Comparison of ENCODE assay signal across 17 cellular contexts in the genomic region with DNA sequence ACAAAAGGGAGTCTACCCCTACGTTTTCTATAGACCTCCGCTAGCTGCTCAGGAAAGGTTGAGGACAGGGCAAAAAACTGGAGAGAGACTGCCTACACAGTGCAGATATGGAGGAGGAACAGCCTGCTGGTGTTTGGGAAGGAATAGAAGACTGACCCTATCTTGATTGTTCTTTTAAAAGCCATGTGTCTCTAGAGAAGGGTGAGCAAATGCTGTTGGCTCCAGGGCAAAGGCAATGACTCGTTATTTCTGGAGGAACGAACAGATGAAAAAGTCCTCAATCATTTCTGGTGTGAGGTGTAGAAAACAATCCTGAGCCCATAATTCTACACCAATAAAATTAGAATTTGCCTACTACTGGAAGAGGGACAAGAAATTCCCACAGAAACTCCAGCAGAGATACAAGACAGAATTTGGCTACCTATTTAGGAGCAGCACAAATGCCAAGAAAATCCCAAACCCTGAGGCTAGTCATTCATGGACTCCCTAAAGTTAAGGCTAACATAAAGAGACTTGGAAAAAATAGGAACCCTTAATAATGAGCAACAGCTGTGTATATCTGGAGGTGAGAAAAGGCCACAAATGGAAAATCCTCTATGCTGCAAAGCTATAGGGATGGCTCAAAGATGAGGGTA.
DNase-seq lines count a peak whose midpoint lies in the region; ATAC-seq, FAIRE-seq and TF ChIP-seq lines count a peak whose summit lies in the region.
"Had no signal": no experiment of that assay in that cellular context is flagged by ENCODE, and none has a peak within 500 bp of the region (broad histone marks: within the 10 kb centered on the region; RNA-seq: fewer than 3 reads in every experiment).

No MANE protein-coding gene starts in this region.

- POLR2A ChIA-PET in H1 (lab: Charles Lee; ENCODE audit: partially characterized antibody) = no interaction called here

- peaks cover 8% of the 10 kb centered on the region for H3K9me3 Mint-ChIP-seq in activated T-cell treated with anti-CD3 and anti-CD28 coated beads, Interleukin-2, amount 50 U/mL, for 24 hours

- no peak overlapping the region for H2AK5ac ChIP-seq in H1 (ENCODE audit: low read depth, low read length)

- no peak overlapping the region for H4K5ac ChIP-seq in H1 (ENCODE audit: insufficient read length, low read depth, low read length)

- H2BK20ac ChIP-seq in H1 (ENCODE audit: low read length) = no peak overlapping the region

- H3K4me1 ChIP-seq in H1 (replicated peaks in 1 of 4; ENCODE audit: control insufficient read depth in 3 of 4, insufficient read depth in 4 of 4, low read length in 3 of 4) = no peaks in the 10 kb centered on the region
- H3K4me1 ChIP-seq in left ventricle myocardium inferior = no peaks in the 10 kb centered on the region

- TF ChIP-seq EP300 in H1 (IDR thresholded peaks at IDR 0.05; ENCODE audit: borderline replicate concordance in 1 of 2, low read depth in 2 of 2, low read length in 2 of 2) = no peak

- no peak overlapping the region for H3K14ac ChIP-seq in H1 (ENCODE audit: insufficient read length)

- H4K20me1 ChIP-seq in H1 (replicated peaks in 1 of 2; ENCODE audit: control insufficient read depth in 1 of 2, insufficient read depth in 2 of 2, low read length in 2 of 2) = no peaks in the 10 kb centered on the region

- H3K4me3 ChIP-seq in H1 (ENCODE audit: extremely low read depth in 1 of 4, insufficient read depth in 2 of 4, low read depth in 3 of 4, low read length in 4 of 4) (no peak overlapping the region), left ventricle myocardium inferior (no peak overlapping the region)
- H3K4me3 ChIP-seq: GM12878, GM23248 had no signal

- H2BK5ac ChIP-seq in H1 (ENCODE audit: low read depth, low read length) = no peak overlapping the region

- FAIRE-seq in H1 (lab: Jason Lieb, UNC) (no peak), frontal cortex (lab: Jason Lieb, UNC) (no peak)
- FAIRE-seq: GM12878 had no signal

- H3K23me2 ChIP-seq in H1 (ENCODE audit: low read depth, low read length) = no peaks in the 10 kb centered on the region

- no peaks in the 10 kb centered on the region for H3K27me3 Mint-ChIP-seq in activated T-cell treated with anti-CD3 and anti-CD28 coated beads, Interleukin-2, amount 50 U/mL, for 24 hours

- no peak overlapping the region for H3K4me3 Mint-ChIP-seq in activated T-cell treated with anti-CD3 and anti-CD28 coated beads, Interleukin-2, amount 50 U/mL, for 24 hours

- CTCF ChIA-PET in H1 (lab: Charles Lee; ENCODE audit: partially characterized antibody) = no interaction called here

- no peak for TF ChIP-seq POLR2A in H1 (IDR thresholded peaks at IDR 0.05; ENCODE audit: control extremely low read depth in 1 of 2, low read depth in 2 of 2, low read length in 2 of 2)

- H2BK12ac ChIP-seq in H1 (ENCODE audit: low read depth, low read length) = no peak overlapping the region

- no peak overlapping the region for H3K27ac Mint-ChIP-seq in activated T-cell treated with anti-CD3 and anti-CD28 coated beads, Interleukin-2, amount 50 U/mL, for 24 hours

- no peaks in the 10 kb centered on the region for H3K79me1 ChIP-seq in H1 (ENCODE audit: low read depth, low read length)

- intact Hi-C loops in left ventricle myocardium inferior (cut with micrococcal nuclease) = no loop called here

- no peak overlapping the region for H4K91ac ChIP-seq in H1 (replicated peaks; ENCODE audit: insufficient read length, low read length)

- H2BK120ac ChIP-seq in H1 (replicated peaks; ENCODE audit: low read depth, low read length) = no peak overlapping the region

- H3K36me3 ChIP-seq in H1 (ENCODE audit: control insufficient read depth in 2 of 4, insufficient read depth in 4 of 4, low read length in 3 of 4) (no peaks in the 10 kb centered on the region), left ventricle myocardium inferior (no peaks in the 10 kb centered on the region)

- H2BK15ac ChIP-seq in H1 (ENCODE audit: low read length) = no peak overlapping the region

- H2AFZ ChIP-seq in H1 (ENCODE audit: low read length) = peak overlapping the region; percentile 40; the same call in 1 of the 2 replicates
- H2AFZ ChIP-seq: GM23248 had no signal

- no peaks in the 10 kb centered on the region for H3K36me3 Mint-ChIP-seq in activated T-cell treated with anti-CD3 and anti-CD28 coated beads, Interleukin-2, amount 50 U/mL, for 24 hours (ENCODE audit: low read depth)

- H3K9ac ChIP-seq in H1 (replicated peaks in 1 of 4; ENCODE audit: extremely low read depth in 1 of 4, low read depth in 3 of 4, low read length in 3 of 4) = no peak overlapping the region
- H3K9ac ChIP-seq: GM23248 had no signal

- H3K9me3 ChIP-seq in H1 (ENCODE audit: insufficient read depth in 2 of 2, low read depth in 1 of 2, low read length in 1 of 2) = no peaks in the 10 kb centered on the region; a peak in 1 of 4 replicates
- H3K9me3 ChIP-seq in left ventricle myocardium inferior (replicated peaks) = peaks cover 23% of the 10 kb centered on the region

- ATAC-seq in GM19467 (IDR thresholded peaks at IDR 0.05; ENCODE audit: unreplicated experiment) = no peak
- ATAC-seq: GM12878, Panc1 had no signal

- no peak overlapping the region for H3K4me2 ChIP-seq in H1 (ENCODE audit: insufficient read depth in 1 of 2, low read depth in 2 of 2, low read length in 2 of 2)

- H3K23ac ChIP-seq in H1 (ENCODE audit: insufficient read length) = no peak overlapping the region

- H3K27ac ChIP-seq in H1 (ENCODE audit: low read depth, low read length) (no peak overlapping the region), left ventricle myocardium inferior (replicated peaks) (peak overlapping the region; percentile 23)
- H3K27ac ChIP-seq: C4-2B, GM23248 had no signal

- no peaks in the 10 kb centered on the region for H3K79me2 ChIP-seq in H1 (ENCODE audit: control insufficient read depth in 1 of 2, insufficient read depth in 2 of 2, low read length in 2 of 2)

- H3K27me3 ChIP-seq in H1 (replicated peaks in 1 of 4; ENCODE audit: control insufficient read depth in 3 of 4, extremely low read depth in 1 of 4, insufficient read depth in 3 of 4, low read length in 3 of 4) (no peaks in the 10 kb centered on the region), left ventricle myocardium inferior (ENCODE audit: low read depth) (no peaks in the 10 kb centered on the region)

- H3K18ac ChIP-seq in H1 (ENCODE audit: extremely low read depth, low read length) = no peak overlapping the region; the same call in 1 of the 2 replicates

- TF ChIP-seq CTCF in H1 (IDR thresholded peaks at IDR 0.05; ENCODE audit: control extremely low read depth in 1 of 3, insufficient read depth in 1 of 3, low read depth in 1 of 3, low read length in 3 of 3) = no peak
- TF ChIP-seq CTCF in left ventricle myocardium inferior (IDR thresholded peaks at IDR 0.05; ENCODE audit: borderline replicate concordance) = no peak

- TF ChIP-seq RAD21 in H1 (IDR thresholded peaks at IDR 0.05 in 1 of 2, conservative IDR thresholded peaks at IDR 0.05 in 1 of 2; ENCODE audit: low read depth in 2 of 2, low read length in 2 of 2) = no peak

- H3K4ac ChIP-seq in H1 (replicated peaks; ENCODE audit: insufficient read length, low read depth, low read length) = no peak overlapping the region

- peak; percentile 10 for DNase-seq in ELF-1 (ENCODE audit: low read depth, low spot score)
- peak; percentile 44 for DNase-seq in NCI-H69 (lab: John Stamatoyannopoulos, UW)
- no peak for DNase-seq in H1 (ENCODE audit: low read depth in 1 of 2, low spot score in 2 of 2)
- no peak for DNase-seq in left ventricle myocardium inferior
- no peak for DNase-seq in frontal cortex (ENCODE audit: low spot score in 2 of 2)
- no peak for DNase-seq in SW 1271 (lab: John Stamatoyannopoulos, UW)
- no peak for DNase-seq in activated T-cell treated with anti-CD3 and anti-CD28 coated beads, Interleukin-2, amount 50 U/mL, for 24 hours
- DNase-seq: COR-L47, GM23248, NCI-H2029, NCI-H2171 treated with DMSO at 0.1 percent for 48 hours, NCI-H510A, SHP77 had no signal

- H3K4me1 Mint-ChIP-seq in activated T-cell treated with anti-CD3 and anti-CD28 coated beads, Interleukin-2, amount 50 U/mL, for 24 hours (ENCODE audit: low read depth) = no peaks in the 10 kb centered on the region

- WGBS in H1 (ENCODE audit: extremely low coverage in 1 of 2, insufficient coverage in 1 of 2, insufficient read length in 1 of 2, insufficient replicate concordance in 2 of 2, low coverage in 1 of 2, low lambda C conversion rate in 2 of 2, missing lambda C conversion rate in 1 of 2), 2 experiments = 90% methylated on average over 4 of the region's 4 CpGs; no CpG with 5 or more reads in 1 of the 2 experiments

- no peak overlapping the region for H3K56ac ChIP-seq in H1 (replicated peaks; ENCODE audit: insufficient read length, low read depth, low read length)

- no peak overlapping the region for H4K8ac ChIP-seq in H1 (ENCODE audit: extremely low read depth, insufficient read depth, low read length)

TF ChIP-seq in H1, 55 proteins besides CTCF, POLR2A, EP300 and RAD21 (continues in another document):
- TF ChIP-seq ZNF274 (IDR thresholded peaks at IDR 0.05; ENCODE audit: borderline replicate concordance, extremely low read depth, low read length) = no peak
- TF ChIP-seq TCF12 (IDR thresholded peaks at IDR 0.05; ENCODE audit: low read depth, low read length) = no peak
- TF ChIP-seq RXRA (IDR thresholded peaks at IDR 0.05; ENCODE audit: insufficient read depth, low read depth, low read length) = no peak
- TF ChIP-seq TEAD4 (IDR thresholded peaks at IDR 0.05; ENCODE audit: low read depth, low read length) = no peak
- TF ChIP-seq PHF8 (conservative IDR thresholded peaks at IDR 0.05; ENCODE audit: low read depth, low read length) = no peak
- TF ChIP-seq CHD1 (IDR thresholded peaks at IDR 0.05; ENCODE audit: low read depth, low read length) = no peak
- TF ChIP-seq TBP (IDR thresholded peaks at IDR 0.05; ENCODE audit: low read depth, low read length) = no peak
- TF ChIP-seq CTBP2 (IDR thresholded peaks at IDR 0.05; ENCODE audit: borderline replicate concordance, insufficient read depth, insufficient read length, low read length) = no peak
- TF ChIP-seq, protein P1, sequence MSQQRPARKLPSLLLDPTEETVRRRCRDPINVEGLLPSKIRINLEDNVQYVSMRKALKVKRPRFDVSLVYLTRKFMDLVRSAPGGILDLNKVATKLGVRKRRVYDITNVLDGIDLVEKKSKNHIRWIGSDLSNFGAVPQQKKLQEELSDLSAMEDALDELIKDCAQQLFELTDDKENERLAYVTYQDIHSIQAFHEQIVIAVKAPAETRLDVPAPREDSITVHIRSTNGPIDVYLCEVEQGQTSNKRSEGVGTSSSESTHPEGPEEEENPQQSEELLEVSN (IDR thresholded peaks at IDR 0.05) = no peak
- no peak for TF ChIP-seq BCL11A (IDR thresholded peaks at IDR 0.05; ENCODE audit: low read depth in 2 of 2, low read length in 2 of 2)
- no peak for TF ChIP-seq SIRT6 (IDR thresholded peaks at IDR 0.05; ENCODE audit: low read length)

Comparison
In these comparisons a context has a peak if more than half of its experiments do, and no peak if none do; other contexts are left out.
1. DNase-seq: peak in ELF-1 (single experiment) and NCI-H69 (single experiment); none in H1 (0 of 2), left ventricle myocardium inferior (single experiment), frontal cortex (0 of 2), SW 1271 (0 of 2) and activated T-cell treated with anti-CD3 and anti-CD28 coated beads, Interleukin-2, amount 50 U/mL, for 24 hours (single experiment).